ENCODE assay signal across 18 cellular contexts in the genomic region with DNA sequence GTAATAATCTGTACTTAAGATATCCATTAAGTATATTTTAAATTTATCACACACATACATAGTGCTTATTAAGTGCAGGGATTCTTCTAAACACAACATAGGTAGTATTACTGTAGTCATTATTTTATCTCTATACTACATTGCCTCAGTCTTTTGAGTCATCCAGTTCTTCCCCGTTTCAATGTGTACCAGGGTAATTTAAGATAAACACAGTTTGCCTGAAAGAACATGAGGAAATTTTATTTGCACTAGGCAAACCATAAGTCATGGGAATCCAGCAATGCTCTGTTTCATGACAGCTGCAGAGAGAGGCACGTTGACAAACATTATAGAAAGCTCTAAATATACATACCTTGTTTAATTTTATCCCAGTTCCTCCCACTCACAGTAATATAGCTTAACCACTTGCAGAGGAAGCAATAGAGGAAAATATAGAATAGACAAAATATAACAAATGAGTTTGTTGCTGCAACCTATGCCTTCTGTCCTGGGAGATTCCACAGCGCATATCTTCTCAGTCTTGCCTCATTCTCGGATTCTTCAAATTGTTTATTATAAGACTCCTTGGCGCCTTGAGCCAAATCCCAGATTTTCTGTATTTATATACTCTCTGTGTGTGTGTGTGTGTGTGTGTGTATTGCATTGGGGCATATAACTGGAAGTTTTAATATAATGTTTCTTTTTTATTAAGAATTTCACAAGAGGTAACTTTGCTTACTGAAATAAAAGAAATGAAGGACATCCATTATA.
DNase-seq lines count a peak whose midpoint lies in the region; ATAC-seq, FAIRE-seq and TF ChIP-seq lines count a peak whose summit lies in the region.
"Had no signal": no experiment of that assay in that cellular context is flagged by ENCODE, and none has a peak within 500 bp of the region (broad histone marks: within the 10 kb centered on the region; RNA-seq: fewer than 3 reads in every experiment).

No MANE protein-coding gene starts in this region.

- ATAC-seq in omental fat pad (ENCODE audit: low FRiP score): peak; percentile 44
- no peak for ATAC-seq in HG03025 (IDR thresholded peaks at IDR 0.05; ENCODE audit: low FRiP score, unreplicated experiment)
- ATAC-seq: SK-N-SH treated with all-trans-retinoic acid at 6 μM for 48 hours had no signal

- no peak overlapping the region for H3K27ac Mint-ChIP-seq in astrocyte (ENCODE audit: unreplicated experiment)

- no peak overlapping the region for H2AFZ ChIP-seq in astrocyte (ENCODE audit: low read depth, low read length)

- H3K27me3 Mint-ChIP-seq in astrocyte (ENCODE audit: low read depth, unreplicated experiment): no peaks in the 10 kb centered on the region

- peak; percentile 29 for FAIRE-seq in astrocyte (lab: Jason Lieb, UNC)
- FAIRE-seq: GM12892 had no signal

- H3K36me3 ChIP-seq in astrocyte (ENCODE audit: insufficient read depth, low read length) (no peaks in the 10 kb centered on the region), MG63 (no peaks in the 10 kb centered on the region)
- H3K36me3 ChIP-seq: Peyer's patch had no signal

- no peak overlapping the region for H3K9ac ChIP-seq in astrocyte (ENCODE audit: low read length)

- no peaks in the 10 kb centered on the region for H3K36me3 Mint-ChIP-seq in astrocyte (ENCODE audit: low read depth, unreplicated experiment)

- TF ChIP-seq CTCF in 22Rv1 (IDR thresholded peaks at IDR 0.05): no peak
- TF ChIP-seq CTCF in astrocyte (IDR thresholded peaks at IDR 0.05; ENCODE audit: insufficient read depth, low read depth, low read length): no peak
- TF ChIP-seq CTCF in omental fat pad (IDR thresholded peaks at IDR 0.05): no peak

- H3K79me2 ChIP-seq in astrocyte (ENCODE audit: insufficient read depth, low read length): no peaks in the 10 kb centered on the region

- no peaks in the 10 kb centered on the region for H3K9me3 Mint-ChIP-seq in astrocyte (ENCODE audit: unreplicated experiment)

- H3K4me3 Mint-ChIP-seq in astrocyte (ENCODE audit: unreplicated experiment): no peak overlapping the region

- H3K27ac ChIP-seq in 22Rv1: 0 out of 2 replicates have a peak overlapping the region, but pooled peaks have one; percentile 25
- H3K27ac ChIP-seq in astrocyte (ENCODE audit: low read depth, low read length): no peak overlapping the region
- H3K27ac ChIP-seq: Peyer's patch had no signal

- no peaks in the 10 kb centered on the region for H3K4me1 Mint-ChIP-seq in astrocyte (ENCODE audit: low read depth, unreplicated experiment)

- H3K9me3 ChIP-seq in astrocyte (ENCODE audit: insufficient read depth, low read depth, low read length) (no peaks in the 10 kb centered on the region), MG63 (no peaks in the 10 kb centered on the region)
- H3K9me3 ChIP-seq: Peyer's patch had no signal

- H3K4me3 ChIP-seq in astrocyte (ENCODE audit: insufficient read depth, low read depth, low read length) (no peak overlapping the region), MG63 (no peak overlapping the region)
- H3K4me3 ChIP-seq: Peyer's patch had no signal

- DNase-seq in NCI-H1417 (lab: John Stamatoyannopoulos, UW) (peak in 2 of 3 experiments; percentile 36 to 77), astrocyte (ENCODE audit: low read depth) (no peak), omental fat pad (ENCODE audit: low spot score) (no peak), MG63 (no peak)
- no peak for DNase-seq in stimulated activated CD4-positive, alpha-beta T cell treated with anti-CD3 and anti-CD28 coated beads, Interleukin-15, amount 100 ng/mL, for 24 hours
- DNase-seq: C1 segment of cervical spinal cord, GF-D8, GOT3, KBM-7, NCI-H1092 treated with DMSO at 0.1 percent for 48 hours, NCI-H1694 treated with DMSO at 0.1 percent for 48 hours, NCI-H510A, Peyer's patch, Right ventricle myocardium superior had no signal

- H3K4me1 ChIP-seq in astrocyte (ENCODE audit: insufficient read depth, low read length): no peaks in the 10 kb centered on the region
- H3K4me1 ChIP-seq: Peyer's patch had no signal

- H3K27me3 ChIP-seq in astrocyte (ENCODE audit: insufficient read depth, low read length): no peaks in the 10 kb centered on the region
- H3K27me3 ChIP-seq in MG63: no peaks in the 10 kb centered on the region
- H3K27me3 ChIP-seq: Peyer's patch had no signal

- no peak overlapping the region for H3K4me2 ChIP-seq in astrocyte (ENCODE audit: low read length)

- H4K20me1 ChIP-seq in astrocyte (ENCODE audit: insufficient read depth, low read length): no peaks in the 10 kb centered on the region

Comparison
In these comparisons a context has a peak if more than half of its experiments do, and no peak if none do; other contexts are left out.
1. DNase-seq: peak in NCI-H1417 (2 of 3); none in astrocyte (single experiment), omental fat pad (single experiment), stimulated activated CD4-positive, alpha-beta T cell treated with anti-CD3 and anti-CD28 coated beads, Interleukin-15, amount 100 ng/mL, for 24 hours (single experiment) and MG63 (single experiment).